ENCODE assay signal across 8 cellular contexts in genomic region chr1:84936116-84936810, GRCh38. TPM values are rescaled to one million over a fixed set of nuclear protein-coding genes. Genes with fewer than 3 reads are reported as not detected.
A peak's percentile ranks its signal among the peaks of the same experiment; 100 is the strongest.
DNase-seq lines count a peak whose midpoint lies in the region; ATAC-seq and TF ChIP-seq lines count a peak whose summit lies in the region.

No MANE protein-coding gene starts in this region.

- no peaks in the 10 kb centered on the region for H3K36me3 Mint-ChIP-seq in natural killer cell

- peaks cover 0 to 2% of the 10 kb centered on the region in 2 donors for H3K27me3 Mint-ChIP-seq in natural killer cell (ENCODE audit: low read depth in 2 of 2)

- no peaks in the 10 kb centered on the region for H3K9me3 Mint-ChIP-seq in natural killer cell

- intact Hi-C loops in natural killer cell (cut with micrococcal nuclease), result loop anchor here (10.0 kb wide), 1 partner anchor 1031 kb away; no protein-coding TSS in a partner anchor

- DNase-seq in NCI-H524 (lab: John Stamatoyannopoulos, UW) (peak; percentile 18 to 66), NCI-H524 treated with DMSO at 0.1 percent for 48 hours (lab: John Stamatoyannopoulos, UW) (no peak), H4 (ENCODE audit: low spot score) (peak; percentile 49), NCI-H2107 treated with DMSO at 0.1 percent for 48 hours (lab: John Stamatoyannopoulos, UW; ENCODE audit: unreplicated experiment) (peak; percentile 54), fibroblast of gingiva (ENCODE audit: low read depth) (peak; percentile 54), natural killer cell (no peak)

- peak; percentile 96 for TF ChIP-seq CTCF in VCaP (conservative IDR thresholded peaks at IDR 0.05)
- peak; percentile 95 for TF ChIP-seq CTCF in natural killer cell (IDR thresholded peaks at IDR 0.05)

- H3K4me1 Mint-ChIP-seq in natural killer cell, result no peaks in the 10 kb centered on the region

- H3K27ac Mint-ChIP-seq in natural killer cell, result no peak overlapping the region

- no peak overlapping the region for H3K27ac ChIP-seq in VCaP

- ATAC-seq in natural killer cell (peak; percentile 78 to 86 (median 84)), HG02759 (IDR thresholded peaks at IDR 0.05; ENCODE audit: unreplicated experiment) (no peak)

- no peak overlapping the region for H3K4me3 Mint-ChIP-seq in natural killer cell

RNA-seq across cellular contexts. Expression of gene LPAR3, which starts 43.3 kb away (rescaled TPM):
- 0.27 TPM in 1 of 2 replicates, not detected in the other for total RNA-seq in H4 (2014; rRNA removed; shearing (Covaris generic))
- total RNA-seq in natural killer cell, result under 1 TPM in 2 of 3 donors, not detected in 1; 0.48 to 0.64 TPM

Comparison
In these comparisons a context has a peak if more than half of its experiments do, and no peak if none do; other contexts are left out.
1. DNase-seq: peak in NCI-H524 (2 of 2), H4 (single experiment), NCI-H2107 treated with DMSO at 0.1 percent for 48 hours (single experiment) and fibroblast of gingiva (single experiment); none in NCI-H524 treated with DMSO at 0.1 percent for 48 hours (single experiment) and natural killer cell (single experiment).